Comparison of ENCODE assay signal across 13 cellular contexts in genomic region chr7:105853931-105854419, GRCh38. TPM values are rescaled to one million over a fixed set of nuclear protein-coding genes. Genes with fewer than 3 reads are reported as not detected.
A peak's percentile ranks its signal among the peaks of the same experiment; 100 is the strongest.
DNase-seq lines count a peak whose midpoint lies in the region; ATAC-seq and TF ChIP-seq lines count a peak whose summit lies in the region.
"Had no signal": no experiment of that assay in that cellular context is flagged by ENCODE, and none has a peak within 500 bp of the region (broad histone marks: within the 10 kb centered on the region; RNA-seq: fewer than 3 reads in every experiment).

No MANE protein-coding gene starts in this region.

- peaks cover 6% of the 10 kb centered on the region for H3K4me1 ChIP-seq in cardiac muscle cell (ENCODE audit: low read depth)
- H3K4me1 ChIP-seq in right atrium auricular region: no peaks in the 10 kb centered on the region
- H3K4me1 ChIP-seq in adipocyte (ENCODE audit: control insufficient read depth, insufficient read depth, low read length): peaks cover 11% of the 10 kb centered on the region
- H3K4me1 ChIP-seq in aorta (ENCODE audit: control insufficient read depth in 1 of 2, insufficient read depth in 2 of 2, low read length in 2 of 2): no peaks in the 10 kb centered on the region

- peaks cover 30% of the 10 kb centered on the region for H3K4me1 Mint-ChIP-seq in stimulated activated memory B cell treated with anti-CD40 and anti-IgM and Interleukin-4, amounts not matched to agents 10 μg/mL and 1 μg/mL and 100 μg/mL, for 72 hours

- no peaks in the 10 kb centered on the region for H3K36me3 Mint-ChIP-seq in stimulated activated memory B cell treated with anti-CD40 and anti-IgM and Interleukin-4, amounts not matched to agents 10 μg/mL and 1 μg/mL and 100 μg/mL, for 72 hours

- peak overlapping the region; percentile 41 for H3K9ac ChIP-seq in adipocyte (ENCODE audit: low read length)

- H3K27ac Mint-ChIP-seq in stimulated activated memory B cell treated with anti-CD40 and anti-IgM and Interleukin-4, amounts not matched to agents 10 μg/mL and 1 μg/mL and 100 μg/mL, for 72 hours: no peak overlapping the region
- H3K27ac Mint-ChIP-seq: B cell had no signal

- no peaks in the 10 kb centered on the region for H3K36me3 ChIP-seq in cardiac muscle cell
- H3K36me3 ChIP-seq in right atrium auricular region: no peaks in the 10 kb centered on the region
- H3K36me3 ChIP-seq in adipocyte (ENCODE audit: control insufficient read depth, insufficient read depth, low read length, severe bottlenecking): no peaks in the 10 kb centered on the region
- no peaks in the 10 kb centered on the region for H3K36me3 ChIP-seq in aorta (ENCODE audit: control insufficient read depth in 1 of 2, insufficient read depth in 2 of 2, low read length in 1 of 2)

- H3K27ac ChIP-seq in cardiac muscle cell (no peak overlapping the region), right atrium auricular region (no peak overlapping the region), aorta (ENCODE audit: low read depth in 1 of 2, low read length in 2 of 2) (no peak overlapping the region)

- DNase-seq in cardiac muscle cell (ENCODE audit: low read depth in 1 of 2, low spot score in 1 of 2) (peak in 1 of 2 donors; percentile 38), right atrium auricular region (ENCODE audit: low spot score) (no peak), adipocyte (ENCODE audit: low read depth) (no peak), inferior parietal cortex (ENCODE audit: extremely low spot score) (peak; percentile 5), aorta (no peak), cerebellar nuclear complex (lab: John Stamatoyannopoulos, UW) (no peak)
- no peak for DNase-seq in activated T-cell treated with anti-CD3 and anti-CD28 coated beads, Interleukin-2, amount 50 U/mL, for 1 hour
- DNase-seq: activated T-cell treated with anti-CD3 and anti-CD28 coated beads, Interleukin-2, amount 50 U/mL, for 48 hours; central memory CD4-positive, alpha-beta T cell; NCI-H1417; right cardiac atrium had no signal

- TF ChIP-seq CTCF in cardiac muscle cell (IDR thresholded peaks at IDR 0.05; ENCODE audit: low read depth, low read length): peak; percentile 12
- peak in 1 of 2 donors; percentile 15 for TF ChIP-seq CTCF in right atrium auricular region (IDR thresholded peaks at IDR 0.05)

- no peaks in the 10 kb centered on the region for H3K9me3 ChIP-seq in cardiac muscle cell (ENCODE audit: low read depth)
- no peaks in the 10 kb centered on the region for H3K9me3 ChIP-seq in right atrium auricular region
- no peaks in the 10 kb centered on the region for H3K9me3 ChIP-seq in adipocyte (ENCODE audit: control insufficient read depth, low read length)
- H3K9me3 ChIP-seq in aorta (ENCODE audit: control insufficient read depth, low read length): no peaks in the 10 kb centered on the region

- no peaks in the 10 kb centered on the region for H3K27me3 Mint-ChIP-seq in stimulated activated memory B cell treated with anti-CD40 and anti-IgM and Interleukin-4, amounts not matched to agents 10 μg/mL and 1 μg/mL and 100 μg/mL, for 72 hours

- H3K4me3 Mint-ChIP-seq in stimulated activated memory B cell treated with anti-CD40 and anti-IgM and Interleukin-4, amounts not matched to agents 10 μg/mL and 1 μg/mL and 100 μg/mL, for 72 hours: no peak overlapping the region
- H3K4me3 Mint-ChIP-seq: B cell had no signal

- intact Hi-C loops in aorta (cut with DNase I): no loop called here

- ATAC-seq in aorta (ENCODE audit: low FRiP score): peak; percentile 34
- ATAC-seq in stimulated activated memory B cell treated with anti-CD40 and anti-IgM and Interleukin-4, amounts not matched to agents 10 μg/mL and 1 μg/mL and 100 μg/mL, for 72 hours: no peak

- H3K9me3 Mint-ChIP-seq in stimulated activated memory B cell treated with anti-CD40 and anti-IgM and Interleukin-4, amounts not matched to agents 10 μg/mL and 1 μg/mL and 100 μg/mL, for 72 hours: no peaks in the 10 kb centered on the region

- H3K27me3 ChIP-seq in cardiac muscle cell (no peaks in the 10 kb centered on the region), right atrium auricular region (no peaks in the 10 kb centered on the region), adipocyte (replicated peaks; ENCODE audit: control insufficient read depth, insufficient read depth, low read length) (no peaks in the 10 kb centered on the region), aorta (ENCODE audit: control insufficient read depth in 1 of 2, insufficient read depth in 2 of 2, low read length in 1 of 2) (no peaks in the 10 kb centered on the region)

- 58 to 70% methylated on average over 17 of the region's 17 CpGs for WGBS in aorta, 2 donors

- H3K4me3 ChIP-seq in cardiac muscle cell (no peak overlapping the region), right atrium auricular region (no peak overlapping the region), adipocyte (ENCODE audit: low read length) (no peak overlapping the region), aorta (ENCODE audit: low read length in 2 of 2) (no peak overlapping the region)

RNA-seq across cellular contexts. Expression of gene ATXN7L1, which starts 22.4 kb away (rescaled TPM):
- total RNA-seq in cardiac muscle cell (6.6 and 8.6 TPM in 2 replicates), right atrium auricular region (1 to 10 TPM; 1.7 to 3.2 TPM), aorta (10 to 100 TPM; 12.8 to 20.1 TPM)
- polyA plus RNA-seq in cardiac muscle cell (6.2 and 6.4 TPM in 2 replicates), aorta (1 to 10 TPM; 2.5 to 3.9 TPM)
